1 cellular context compared by ENCODE assay signal in genomic region chr6:52098649-52099184, GRCh38.
TF ChIP-seq lines count a peak whose summit lies in the region.

No MANE protein-coding gene starts in this region.

TF ChIP-seq in HepG2, 621 proteins besides CTCF, POLR2A, EP300 and RAD21 (continued from another document):
- TF ChIP-seq ZNF512B (CRISPR knock-in tag; IDR thresholded peaks at IDR 0.05; ENCODE audit: borderline replicate concordance) (no peak), CEBPB (IDR thresholded peaks at IDR 0.05; ENCODE audit: borderline replicate concordance, low read depth, low read length) (0 out of 2 replicates have a peak, but pooled peaks have one; percentile 12), ZNF160 (CRISPR knock-in tag; IDR thresholded peaks at IDR 0.05) (no peak)
